20 cellular contexts compared by ENCODE assay signal in genomic region chr2:154259030-154259429, GRCh38.
DNase-seq lines count a peak whose midpoint lies in the region; ATAC-seq, FAIRE-seq and TF ChIP-seq lines count a peak whose summit lies in the region.
"Had no signal": no experiment of that assay in that cellular context is flagged by ENCODE, and none has a peak within 500 bp of the region (broad histone marks: within the 10 kb centered on the region; RNA-seq: fewer than 3 reads in every experiment).

No MANE protein-coding gene starts in this region.

- DNase-seq in NCI-H524 treated with DMSO at 0.1 percent for 48 hours (lab: John Stamatoyannopoulos, UW): peak; percentile 4
- no peak for DNase-seq in NCI-H524 (lab: John Stamatoyannopoulos, UW)
- DNase-seq in IMR-90: no peak
- no peak for DNase-seq in H1 (ENCODE audit: low read depth in 1 of 2, low spot score in 2 of 2)
- DNase-seq in midbrain (lab: John Stamatoyannopoulos, UW): no peak
- DNase-seq: AML-193; Caco-2; Calu3; CD4-positive, alpha-beta T cell; CD8-positive, alpha-beta T cell; DMS79 treated with DMSO at 0.1 percent for 48 hours; GF-D8 had no signal

- in situ Hi-C loops in IMR-90 (cut with MboI; ENCODE audit: low sequenced_read_pairs): no loop called here

- intact Hi-C loops in IMR-90 (cut with micrococcal nuclease): no loop called here

- H3K14ac ChIP-seq in IMR-90 (replicated peaks; ENCODE audit: low read depth, low read length) (no peak overlapping the region), H1 (ENCODE audit: insufficient read length) (no peak overlapping the region)

- no peak overlapping the region for H2BK12ac ChIP-seq in H1 (ENCODE audit: low read depth, low read length)

- H3K4me3 ChIP-seq in IMR-90 (ENCODE audit: insufficient read depth, low read depth, low read length): no peak overlapping the region
- no peak overlapping the region for H3K4me3 ChIP-seq in H1 (ENCODE audit: extremely low read depth in 1 of 4, insufficient read depth in 2 of 4, low read depth in 3 of 4, low read length in 4 of 4)
- H3K4me3 ChIP-seq: BLaER1 treated with 17β-estradiol and CSF1 and Interleukin-3, amounts not matched to agents 10 nM and 100 nM had no signal

- no peaks in the 10 kb centered on the region for H3K9me1 ChIP-seq in IMR-90 (ENCODE audit: insufficient read depth, low read length)

- H3K4ac ChIP-seq in IMR-90 (ENCODE audit: low read depth, low read length) (no peak overlapping the region), H1 (replicated peaks; ENCODE audit: insufficient read length, low read depth, low read length) (no peak overlapping the region)

- TF ChIP-seq POLR2A in IMR-90 (IDR thresholded peaks at IDR 0.05; ENCODE audit: low read depth, low read length) (no peak), H1 (IDR thresholded peaks at IDR 0.05; ENCODE audit: control extremely low read depth in 1 of 2, low read depth in 2 of 2, low read length in 2 of 2) (no peak)

- H2AK5ac ChIP-seq in IMR-90 (ENCODE audit: low read depth, low read length) (no peak overlapping the region), H1 (ENCODE audit: low read depth, low read length) (no peak overlapping the region)

- no peak for TF ChIP-seq EP300 in H1 (IDR thresholded peaks at IDR 0.05; ENCODE audit: borderline replicate concordance in 1 of 2, low read depth in 2 of 2, low read length in 2 of 2)

- H2AK9ac ChIP-seq in IMR-90 (replicated peaks; ENCODE audit: low read depth, low read length, poor library complexity): no peak overlapping the region

- H3K9me3 ChIP-seq in IMR-90 (ENCODE audit: control insufficient read depth, insufficient read depth, low read length): peaks cover 7% of the 10 kb centered on the region; the same call in 1 of the 2 replicates
- H3K9me3 ChIP-seq in H1 (ENCODE audit: insufficient read depth in 2 of 2, low read depth in 1 of 2, low read length in 1 of 2): no peaks in the 10 kb centered on the region
- H3K9me3 ChIP-seq: BLaER1 treated with 17β-estradiol and CSF1 and Interleukin-3, amounts not matched to agents 10 nM and 100 nM; Caco-2 had no signal

- POLR2A ChIA-PET in IMR-90 (lab: Charles Lee; ENCODE audit: unreplicated experiment): no interaction called here
- POLR2A ChIA-PET in H1 (lab: Charles Lee; ENCODE audit: partially characterized antibody): no interaction called here

- H3K23me2 ChIP-seq in H1 (ENCODE audit: low read depth, low read length): no peaks in the 10 kb centered on the region

- H2AFZ ChIP-seq in IMR-90 (replicated peaks; ENCODE audit: low read length, poor library complexity) (no peak overlapping the region), H1 (ENCODE audit: low read length) (no peak overlapping the region)

- H4K8ac ChIP-seq in IMR-90 (ENCODE audit: low read depth in 2 of 2, low read length in 2 of 2): no peak overlapping the region
- no peak overlapping the region for H4K8ac ChIP-seq in H1 (ENCODE audit: extremely low read depth, insufficient read depth, low read length)

- H2BK5ac ChIP-seq in IMR-90 (ENCODE audit: low read depth, low read length, poor library complexity, severe bottlenecking) (no peak overlapping the region), H1 (ENCODE audit: low read depth, low read length) (no peak overlapping the region)

- H2BK15ac ChIP-seq in IMR-90 (ENCODE audit: low read depth, low read length): no peak overlapping the region
- H2BK15ac ChIP-seq in H1 (ENCODE audit: low read length): no peak overlapping the region

- dilution Hi-C loops in IMR-90 (cut with HindIII; ENCODE audit: low sequenced_read_pairs, unreplicated experiment): no loop called here

- H3K79me2 ChIP-seq in H1 (ENCODE audit: control insufficient read depth in 1 of 2, insufficient read depth in 2 of 2, low read length in 2 of 2): no peaks in the 10 kb centered on the region

- FAIRE-seq in A204.1 (lab: Jason Lieb, UNC) (peak; percentile 30), H1 (lab: Jason Lieb, UNC) (no peak)
- FAIRE-seq: D721Med, GM12891, GM19239 had no signal

- no peak overlapping the region for H4K91ac ChIP-seq in IMR-90 (ENCODE audit: insufficient read depth, low read depth, low read length)
- no peak overlapping the region for H4K91ac ChIP-seq in H1 (replicated peaks; ENCODE audit: insufficient read length, low read length)

- H3K79me1 ChIP-seq in IMR-90 (ENCODE audit: low read depth in 1 of 2, low read length in 2 of 2): no peaks in the 10 kb centered on the region
- no peaks in the 10 kb centered on the region for H3K79me1 ChIP-seq in H1 (ENCODE audit: low read depth, low read length)

- CTCF ChIA-PET in IMR-90 (lab: Yijun Ruan, JAX): no interaction called here
- CTCF ChIA-PET in H1 (lab: Charles Lee; ENCODE audit: partially characterized antibody): interaction anchor here (0.6 kb wide), 1 partner anchor 65 kb away, joined by 3 read pairs; no protein-coding TSS in a partner anchor

- H3K9ac ChIP-seq in IMR-90 (ENCODE audit: low read depth, low read length) (no peak overlapping the region), H1 (replicated peaks in 1 of 4; ENCODE audit: extremely low read depth in 1 of 4, low read depth in 3 of 4, low read length in 3 of 4) (peak overlapping the region in 1 of 4 experiments; percentile 34; a peak in 1 of 7 replicates)
- H3K9ac ChIP-seq: BLaER1 treated with 17β-estradiol and CSF1 and Interleukin-3, amounts not matched to agents 10 nM and 100 nM had no signal

- H4K20me1 ChIP-seq in IMR-90 (ENCODE audit: insufficient read depth, low read length): no peaks in the 10 kb centered on the region
- no peaks in the 10 kb centered on the region for H4K20me1 ChIP-seq in H1 (replicated peaks in 1 of 2; ENCODE audit: control insufficient read depth in 1 of 2, insufficient read depth in 2 of 2, low read length in 2 of 2)
- H4K20me1 ChIP-seq: BLaER1 treated with 17β-estradiol and CSF1 and Interleukin-3, amounts not matched to agents 10 nM and 100 nM had no signal

- no CpG with 5 or more reads among the region's 1 CpG for WGBS in IMR-90 (ENCODE audit: extremely low coverage in 2 of 2, insufficient read length in 1 of 2), 2 experiments
- 100% methylated on average over 1 of the region's 1 CpG; no CpG with 5 or more reads in 1 of the 2 experiments for WGBS in H1 (ENCODE audit: extremely low coverage in 1 of 2, insufficient coverage in 1 of 2, insufficient read length in 1 of 2, insufficient replicate concordance in 2 of 2, low coverage in 1 of 2, low lambda C conversion rate in 2 of 2, missing lambda C conversion rate in 1 of 2), 2 experiments

- BruUV-seq in IMR-90 (replicated peaks; lab: Mats Ljungman, UMichigan): no TSS peak

- H3K23ac ChIP-seq in IMR-90 (ENCODE audit: low read depth, low read length) (no peak overlapping the region), H1 (ENCODE audit: insufficient read length) (no peak overlapping the region)

- H3K36me3 ChIP-seq in IMR-90 (ENCODE audit: control insufficient read depth, insufficient read depth, low read length): no peaks in the 10 kb centered on the region
- H3K36me3 ChIP-seq in H1 (ENCODE audit: control insufficient read depth in 2 of 4, insufficient read depth in 4 of 4, low read length in 3 of 4): no peaks in the 10 kb centered on the region
- H3K36me3 ChIP-seq: BLaER1 treated with 17β-estradiol and CSF1 and Interleukin-3, amounts not matched to agents 10 nM and 100 nM had no signal

- H3K4me1 ChIP-seq in IMR-90 (ENCODE audit: control insufficient read depth, insufficient read depth, low read length): no peaks in the 10 kb centered on the region
- no peaks in the 10 kb centered on the region for H3K4me1 ChIP-seq in H1 (replicated peaks in 1 of 4; ENCODE audit: control insufficient read depth in 3 of 4, insufficient read depth in 4 of 4, low read length in 3 of 4)
- H3K4me1 ChIP-seq: BLaER1 treated with 17β-estradiol and CSF1 and Interleukin-3, amounts not matched to agents 10 nM and 100 nM had no signal

- no peak overlapping the region for H4K5ac ChIP-seq in IMR-90 (ENCODE audit: low read depth, low read length)
- no peak overlapping the region for H4K5ac ChIP-seq in H1 (ENCODE audit: insufficient read length, low read depth, low read length)

- H3K18ac ChIP-seq in IMR-90 (ENCODE audit: low read depth, low read length) (no peak overlapping the region), H1 (ENCODE audit: extremely low read depth, low read length) (no peak overlapping the region)

- no peak overlapping the region for H3K56ac ChIP-seq in IMR-90 (ENCODE audit: extremely low read depth, insufficient read depth, low read length)
- H3K56ac ChIP-seq in H1 (replicated peaks; ENCODE audit: insufficient read length, low read depth, low read length): no peak overlapping the region

- ATAC-seq in IMR-90 (ENCODE audit: low read depth): no peak
- ATAC-seq in SK-N-SH treated with all-trans-retinoic acid at 6 μM for 48 hours: no peak
- ATAC-seq: CD8-positive, alpha-beta T cell had no signal

- H3K27me3 ChIP-seq in IMR-90 (ENCODE audit: control insufficient read depth, insufficient read depth, low read length) (no peaks in the 10 kb centered on the region), H1 (replicated peaks in 1 of 4; ENCODE audit: control insufficient read depth in 3 of 4, extremely low read depth in 1 of 4, insufficient read depth in 3 of 4, low read length in 3 of 4) (no peaks in the 10 kb centered on the region)
- H3K27me3 ChIP-seq: BLaER1 treated with 17β-estradiol and CSF1 and Interleukin-3, amounts not matched to agents 10 nM and 100 nM had no signal

- TF ChIP-seq RAD21 in IMR-90 (IDR thresholded peaks at IDR 0.05; ENCODE audit: low read length) (no peak), H1 (IDR thresholded peaks at IDR 0.05 in 1 of 2, conservative IDR thresholded peaks at IDR 0.05 in 1 of 2; ENCODE audit: low read depth in 2 of 2, low read length in 2 of 2) (no peak)

- no peak overlapping the region for H3K4me2 ChIP-seq in IMR-90 (ENCODE audit: low read depth, low read length)
- no peak overlapping the region for H3K4me2 ChIP-seq in H1 (ENCODE audit: insufficient read depth in 1 of 2, low read depth in 2 of 2, low read length in 2 of 2)
- H3K4me2 ChIP-seq: BLaER1 treated with 17β-estradiol and CSF1 and Interleukin-3, amounts not matched to agents 10 nM and 100 nM had no signal

- TF ChIP-seq CTCF in IMR-90 (conservative IDR thresholded peaks at IDR 0.05; ENCODE audit: low read depth, low read length): no peak
- no peak for TF ChIP-seq CTCF in H1 (IDR thresholded peaks at IDR 0.05; ENCODE audit: control extremely low read depth in 1 of 3, insufficient read depth in 1 of 3, low read depth in 1 of 3, low read length in 3 of 3)

- no peak overlapping the region for H2BK120ac ChIP-seq in IMR-90 (ENCODE audit: low read depth, low read length)
- no peak overlapping the region for H2BK120ac ChIP-seq in H1 (replicated peaks; ENCODE audit: low read depth, low read length)

- H2BK20ac ChIP-seq in IMR-90 (ENCODE audit: low read depth, low read length) (no peak overlapping the region), H1 (ENCODE audit: low read length) (no peak overlapping the region)

- H3K27ac ChIP-seq in IMR-90 (ENCODE audit: insufficient read depth, low read length) (no peak overlapping the region), H1 (ENCODE audit: low read depth, low read length) (no peak overlapping the region)
- H3K27ac ChIP-seq: 22Rv1; BLaER1 treated with 17β-estradiol and CSF1 and Interleukin-3, amounts not matched to agents 10 nM and 100 nM; C4-2B had no signal

TF ChIP-seq in IMR-90, 13 proteins besides CTCF, POLR2A, EP300 and RAD21 (continues in another document):
- TF ChIP-seq RCOR1 (IDR thresholded peaks at IDR 0.05; ENCODE audit: insufficient replicate concordance, low read length): no peak

TF ChIP-seq in H1, 55 proteins besides CTCF, POLR2A, EP300 and RAD21 (continues in another document):
- no peak for TF ChIP-seq BACH1 (IDR thresholded peaks at IDR 0.05; ENCODE audit: low read length)
